Comparison of ENCODE assay signal across 8 cellular contexts in the genomic region with DNA sequence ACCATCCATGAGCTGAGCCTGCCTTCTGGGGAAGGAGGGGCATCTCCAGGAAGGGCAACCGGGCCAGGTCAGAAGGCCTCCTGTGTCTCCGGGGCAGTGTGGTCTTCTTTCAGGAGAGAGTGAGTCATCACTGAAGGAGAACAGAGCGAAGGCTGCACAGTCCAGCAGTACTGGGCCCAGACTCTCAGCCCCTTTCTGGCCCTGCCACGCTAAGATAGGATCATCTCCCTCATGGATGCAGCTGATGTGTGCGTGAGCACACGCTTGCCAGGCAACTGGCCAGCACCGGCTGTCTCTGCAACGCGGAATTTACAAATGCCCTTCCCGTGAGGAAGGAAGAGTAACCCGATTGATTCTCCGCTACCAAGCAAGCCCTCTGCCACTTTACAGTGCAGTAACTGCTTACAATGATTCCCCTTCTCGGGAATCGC.
DNase-seq lines count a peak whose midpoint lies in the region; ATAC-seq and TF ChIP-seq lines count a peak whose summit lies in the region.

No MANE protein-coding gene starts in this region.

- DNase-seq in AG04449 (ENCODE audit: low read depth, low spot score) (no peak), RPMI7951 (ENCODE audit: low read depth) (peak; percentile 99), lung microvascular endothelial cell (ENCODE audit: low read depth in 2 of 2) (peak; percentile 62 to 66), putamen (ENCODE audit: low spot score) (no peak)

- H3K4me1 ChIP-seq in ectodermal cell (ENCODE audit: control insufficient read depth, insufficient read depth, low read length) = peaks cover 6% of the 10 kb centered on the region

- no peak overlapping the region for H3K27ac ChIP-seq in ectodermal cell (ENCODE audit: insufficient read depth, low read depth, low read length, poor library complexity, severe bottlenecking)
- peak overlapping the region; percentile 63 for H3K27ac ChIP-seq in temporal lobe (ENCODE audit: low read depth, low read length)

- no peaks in the 10 kb centered on the region for H3K36me3 ChIP-seq in ectodermal cell (ENCODE audit: control insufficient read depth, insufficient read depth, low read length)

- TF ChIP-seq CTCF in AG04449 (IDR thresholded peaks at IDR 0.05; ENCODE audit: insufficient read depth, low read length, missing control alignments) = no peak

- no peaks in the 10 kb centered on the region for H3K9me3 ChIP-seq in ectodermal cell (ENCODE audit: control insufficient read depth, low read length)

- no peaks in the 10 kb centered on the region for H3K27me3 ChIP-seq in ectodermal cell (ENCODE audit: control insufficient read depth, insufficient read depth, low read length, poor library complexity, severe bottlenecking)

- peak overlapping the region; percentile 66 for H3K4me3 ChIP-seq in AG04449 (ENCODE audit: low read depth, low read length)
- H3K4me3 ChIP-seq in ectodermal cell (ENCODE audit: insufficient read depth, low read depth, low read length) = peak overlapping the region; percentile 50

- CTCF ChIA-PET in AG04449 (lab: Yijun Ruan, JAX) = interaction anchor here (0.5 to 8.7 kb wide), 36 partner anchors 8 to 1364 kb away, joined by 3 to 119 read pairs (median 4); no protein-coding TSS in a partner anchor

- POLR2A ChIA-PET in AG04449 (lab: Yijun Ruan, JAX) = no interaction called here

- WGBS in ectodermal cell, 2 experiments = 14 to 18% methylated on average over 14 of the region's 14 CpGs

- peak; percentile 23 for ATAC-seq in GM18861 (IDR thresholded peaks at IDR 0.05; ENCODE audit: unreplicated experiment)
- ATAC-seq in HG03064 (IDR thresholded peaks at IDR 0.05; ENCODE audit: low read depth, unreplicated experiment) = peak; percentile 43

Comparison
In these comparisons a context has a peak if more than half of its experiments do, and no peak if none do; other contexts are left out.
1. DNase-seq: peak in RPMI7951 (single experiment) and lung microvascular endothelial cell (2 of 2); none in AG04449 (single experiment) and putamen (single experiment).